In genomic region chr10:5196613-5197234, GRCh38 we compare ENCODE assay signal across 36 cellular contexts. TPM values are rescaled to one million over a fixed set of nuclear protein-coding genes. Genes with fewer than 3 reads are reported as not detected.
A peak's percentile ranks its signal among the peaks of the same experiment; 100 is the strongest.
DNase-seq lines count a peak whose midpoint lies in the region; ATAC-seq, FAIRE-seq and TF ChIP-seq lines count a peak whose summit lies in the region.
"Had no signal": no experiment of that assay in that cellular context is flagged by ENCODE, and none has a peak within 500 bp of the region (broad histone marks: within the 10 kb centered on the region; RNA-seq: fewer than 3 reads in every experiment).

AKR1C4 (plus strand) TSS chr10:5196837; CDS start chr10:5196868, 31 bp downstream.

- H3K4me3 Mint-ChIP-seq in CD4-positive, alpha-beta memory T cell: no peak within 1 kb of the TSS
- H3K4me3 Mint-ChIP-seq: activated T-cell treated with anti-CD3 and anti-CD28 coated beads, Interleukin-2, amount 50 U/mL, for 24 hours; CD14-positive monocyte; HFFc6; naive thymus-derived CD4-positive, alpha-beta T cell; stimulated activated memory B cell treated with anti-CD40 and anti-IgM and Interleukin-4, amounts not matched to agents 10 μg/mL and 1 μg/mL and 100 μg/mL, for 72 hours had no signal

- FAIRE-seq in bronchial epithelial cell (lab: Jason Lieb, UNC): no peak
- FAIRE-seq: endometrium, GM18507, RCC 7860 had no signal

- peak; percentile 58 to 76 (median 71) for ATAC-seq in right lobe of liver
- ATAC-seq: naive thymus-derived CD4-positive, alpha-beta T cell; stimulated activated memory B cell treated with anti-CD40 and anti-IgM and Interleukin-4, amounts not matched to agents 10 μg/mL and 1 μg/mL and 100 μg/mL, for 72 hours had no signal

- H3K27ac ChIP-seq in 22Rv1 (peak within 1 kb of the TSS; percentile 96), right lobe of liver (peak within 1 kb of the TSS; percentile 72 to 88 (median 75))
- H3K27ac ChIP-seq in CD4-positive, alpha-beta memory T cell (ENCODE audit: low read depth, low read length): no peak within 1 kb of the TSS
- H3K27ac ChIP-seq: uterus had no signal

- CTCF ChIA-PET in CD4-positive, alpha-beta memory T cell (lab: Charles Lee; ENCODE audit: partially characterized antibody): no interaction called here

- H3K27ac Mint-ChIP-seq in CD4-positive, alpha-beta memory T cell: peak within 1 kb of the TSS in 1 of 7 donors; percentile 31
- H3K27ac Mint-ChIP-seq: activated T-cell treated with anti-CD3 and anti-CD28 coated beads, Interleukin-2, amount 50 U/mL, for 24 hours; HFFc6; naive thymus-derived CD4-positive, alpha-beta T cell; stimulated activated memory B cell treated with anti-CD40 and anti-IgM and Interleukin-4, amounts not matched to agents 10 μg/mL and 1 μg/mL and 100 μg/mL, for 72 hours had no signal

- H3K36me3 Mint-ChIP-seq in CD4-positive, alpha-beta memory T cell: no peaks in the 10 kb centered on the region
- H3K36me3 Mint-ChIP-seq: CD14-positive monocyte; naive thymus-derived CD4-positive, alpha-beta T cell; stimulated activated memory B cell treated with anti-CD40 and anti-IgM and Interleukin-4, amounts not matched to agents 10 μg/mL and 1 μg/mL and 100 μg/mL, for 72 hours had no signal

- intact Hi-C loops in right lobe of liver (cut with DNase I): no loop called here
- intact Hi-C loops in CD4-positive, alpha-beta memory T cell (cut with micrococcal nuclease): no loop called here

- 20% methylated on average over 5 of the region's 5 CpGs for WGBS in right lobe of liver (ENCODE audit: insufficient coverage, low coverage, low lambda C conversion rate, missing lambda C conversion rate)

- no peaks in the 10 kb centered on the region for H3K4me1 Mint-ChIP-seq in CD4-positive, alpha-beta memory T cell
- H3K4me1 Mint-ChIP-seq: CD14-positive monocyte; naive thymus-derived CD4-positive, alpha-beta T cell; stimulated activated memory B cell treated with anti-CD40 and anti-IgM and Interleukin-4, amounts not matched to agents 10 μg/mL and 1 μg/mL and 100 μg/mL, for 72 hours had no signal

- H3K9me3 ChIP-seq in right lobe of liver: no peaks in the 10 kb centered on the region
- no peaks in the 10 kb centered on the region for H3K9me3 ChIP-seq in CD4-positive, alpha-beta memory T cell (ENCODE audit: control insufficient read depth in 1 of 2, low read length in 2 of 2)
- H3K9me3 ChIP-seq: MG63, uterus had no signal

- H3K9me3 Mint-ChIP-seq in CD4-positive, alpha-beta memory T cell: peaks cover 0 to 6% (median 2%) of the 10 kb centered on the region in 8 donors
- H3K9me3 Mint-ChIP-seq: activated T-cell treated with anti-CD3 and anti-CD28 coated beads, Interleukin-2, amount 50 U/mL, for 24 hours; HFFc6 had no signal

- H3K27me3 Mint-ChIP-seq in CD4-positive, alpha-beta memory T cell: no peaks in the 10 kb centered on the region
- H3K27me3 Mint-ChIP-seq: activated T-cell treated with anti-CD3 and anti-CD28 coated beads, Interleukin-2, amount 50 U/mL, for 24 hours; stimulated activated memory B cell treated with anti-CD40 and anti-IgM and Interleukin-4, amounts not matched to agents 10 μg/mL and 1 μg/mL and 100 μg/mL, for 72 hours had no signal

- POLR2A ChIA-PET in CD4-positive, alpha-beta memory T cell (lab: Charles Lee; ENCODE audit: partially characterized antibody): no interaction called here

- no peaks in the 10 kb centered on the region for H3K27me3 ChIP-seq in bronchial epithelial cell (ENCODE audit: control insufficient read depth, insufficient read depth, low read length)
- no peaks in the 10 kb centered on the region for H3K27me3 ChIP-seq in right lobe of liver
- no peaks in the 10 kb centered on the region for H3K27me3 ChIP-seq in CD4-positive, alpha-beta memory T cell (ENCODE audit: insufficient read depth, low read length)
- H3K27me3 ChIP-seq: MG63, uterus had no signal

- TF ChIP-seq CTCF in 22Rv1 (IDR thresholded peaks at IDR 0.05) (no peak), bronchial epithelial cell (IDR thresholded peaks at IDR 0.05; ENCODE audit: insufficient read depth, low read length, severe bottlenecking) (no peak), right lobe of liver (IDR thresholded peaks at IDR 0.05) (peak in 1 of 4 donors; percentile 2)

- TF ChIP-seq POLR2A in right lobe of liver (IDR thresholded peaks at IDR 0.05): peak; percentile 50

- peak; percentile 8 for DNase-seq in GM03348 (ENCODE audit: low spot score)
- DNase-seq in bronchial epithelial cell (ENCODE audit: low read depth): peak; percentile 4
- peak in 1 of 3 donors; percentile 63 for DNase-seq in right lobe of liver
- no peak for DNase-seq in kidney tubule cell (ENCODE audit: low spot score)
- no peak for DNase-seq in ecto neural progenitor cell (ENCODE audit: low spot score)
- DNase-seq in OCI-M2 (lab: John Stamatoyannopoulos, UW; ENCODE audit: unreplicated experiment): no peak
- DNase-seq in CD4-positive, alpha-beta memory T cell: no peak
- DNase-seq: activated CD4-positive, alpha-beta T cell treated with anti-CD3 and anti-CD28 coated beads for 4 hours; activated naive CD4-positive, alpha-beta T cell treated with Interleukin-2 at 50 U/mL for 16 hours; activated T-cell treated with anti-CD3 and anti-CD28 coated beads, Interleukin-2, amount 50 U/mL, for 24 hours; amygdala; cortex of kidney; DMS 273 treated with DMSO at 0.1 percent for 48 hours; GDM1; glutamatergic neuron; HFFc6; KBM-7; mesendoderm; MG63; naive thymus-derived CD4-positive, alpha-beta T cell; NCI-H2107; NCI-H446 treated with DMSO at 0.1 percent for 48 hours; occipital lobe; stimulated activated CD4-positive, alpha-beta T cell treated with anti-CD3 and anti-CD28 coated beads, Interleukin-4, amount 100 ng/mL, for 1 hour; T-helper 2 cell; uterus had no signal

- no peak within 1 kb of the TSS for H3K4me3 ChIP-seq in bronchial epithelial cell (ENCODE audit: low read depth, low read length)
- H3K4me3 ChIP-seq in right lobe of liver: peak within 1 kb of the TSS; percentile 35 to 62 (median 44)
- H3K4me3 ChIP-seq in CD4-positive, alpha-beta memory T cell (ENCODE audit: low read length in 2 of 2): no peak within 1 kb of the TSS
- H3K4me3 ChIP-seq: MG63, uterus had no signal

- no peaks in the 10 kb centered on the region for H3K36me3 ChIP-seq in bronchial epithelial cell (ENCODE audit: control insufficient read depth, insufficient read depth, low read length)
- H3K36me3 ChIP-seq in right lobe of liver: no peaks in the 10 kb centered on the region
- no peaks in the 10 kb centered on the region for H3K36me3 ChIP-seq in CD4-positive, alpha-beta memory T cell (ENCODE audit: insufficient read depth, low read length)
- H3K36me3 ChIP-seq: MG63, uterus had no signal

- peaks cover 0 to 23% (median 9%) of the 10 kb centered on the region in 4 donors for H3K4me1 ChIP-seq in right lobe of liver
- H3K4me1 ChIP-seq in CD4-positive, alpha-beta memory T cell (ENCODE audit: insufficient read depth, low read length): no peaks in the 10 kb centered on the region
- H3K4me1 ChIP-seq: uterus had no signal

RNA-seq across cellular contexts. Expression of gene AKR1C4, which starts in this region (rescaled TPM):
- not detected in 2 replicates for total RNA-seq in bronchial epithelial cell
- 100 to 1,000 TPM; 172 to 471 (median 220) TPM for total RNA-seq in right lobe of liver
- not detected for total RNA-seq in CD4-positive, alpha-beta memory T cell
- polyA plus RNA-seq in CD4-positive, alpha-beta memory T cell: not detected
- total RNA-seq: activated CD8-positive, alpha-beta memory T cell treated with anti-CD3 and anti-CD28 coated beads for 36 hours; HFFc6; kidney epithelial cell; naive thymus-derived CD4-positive, alpha-beta T cell; occipital lobe; temporal lobe; uterus had no signal
- polyA plus RNA-seq: AG04450; CD14-positive monocyte; naive thymus-derived CD4-positive, alpha-beta T cell had no signal

Comparison
In these comparisons a context has a peak if more than half of its experiments do, and no peak if none do; other contexts are left out.
1. RNA of gene AKR1C4 (total RNA-seq): 172 to 471 TPM in right lobe of liver; not detected in bronchial epithelial cell and not detected in CD4-positive, alpha-beta memory T cell; every median in the first group is over 100 times any median in the second.
2. Peak in DNase-seq in bronchial epithelial cell; RNA of the gene not detected or under 1 TPM.
3. H3K4me3 ChIP-seq: peak in right lobe of liver (3 of 3); none in bronchial epithelial cell (single experiment) and CD4-positive, alpha-beta memory T cell (0 of 2).